In the genomic region with DNA sequence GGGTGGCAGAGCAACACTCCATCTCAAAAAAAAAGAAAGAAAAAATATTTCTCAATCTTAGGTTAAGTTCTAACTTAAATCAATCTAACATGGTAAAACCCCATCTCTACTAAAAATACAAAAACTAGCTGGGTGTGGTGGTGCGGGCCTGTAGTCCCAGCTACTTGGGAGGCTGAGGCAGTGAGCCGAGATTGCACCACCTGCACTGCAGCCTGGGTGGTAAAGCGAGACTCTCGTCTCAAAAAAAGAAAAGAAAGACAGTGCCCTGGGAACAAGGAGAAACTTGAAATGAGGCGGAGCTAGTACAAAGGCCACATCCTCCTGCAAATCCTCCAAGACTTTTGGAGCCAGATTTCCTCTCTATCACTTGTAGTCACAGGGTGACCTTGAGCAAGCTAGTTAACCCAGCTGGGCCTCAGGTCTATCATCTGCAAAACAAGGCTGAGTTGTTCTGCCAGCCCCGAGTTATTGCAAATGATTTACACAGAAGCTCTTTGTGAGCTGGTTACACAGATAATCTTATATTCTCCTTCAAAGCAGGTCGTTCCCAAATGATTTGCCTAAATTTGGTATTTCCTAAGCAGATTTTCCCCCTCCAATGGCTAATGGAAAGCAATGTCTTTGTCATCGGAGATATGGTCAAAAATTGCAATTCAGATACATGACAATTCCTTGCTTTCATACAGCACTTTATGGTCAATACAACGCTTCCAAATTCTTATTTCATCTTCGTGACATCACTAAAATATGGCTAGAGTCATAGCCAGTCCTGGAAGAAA, we compare ENCODE assay signal across 14 cellular contexts. TPM values are rescaled to one million over a fixed set of nuclear protein-coding genes. Genes with fewer than 3 reads are reported as not detected.
A peak's percentile ranks its signal among the peaks of the same experiment; 100 is the strongest.
DNase-seq lines count a peak whose midpoint lies in the region; ATAC-seq and TF ChIP-seq lines count a peak whose summit lies in the region.
"Had no signal": no experiment of that assay in that cellular context is flagged by ENCODE, and none has a peak within 500 bp of the region (broad histone marks: within the 10 kb centered on the region; RNA-seq: fewer than 3 reads in every experiment).

No MANE protein-coding gene starts in this region.

- H3K27ac Mint-ChIP-seq in CD4-positive, alpha-beta memory T cell: peak overlapping the region; percentile 1 to 87 (median 8)
- peak overlapping the region in 2 of 3 donors; percentile 39 to 46 for H3K27ac Mint-ChIP-seq in IgD-negative memory B cell
- H3K27ac Mint-ChIP-seq in naive thymus-derived CD8-positive, alpha-beta T cell: peak overlapping the region in 6 of 10 donors; percentile 24 to 63 (median 38)

- POLR2A ChIA-PET in CD4-positive, alpha-beta memory T cell (lab: Charles Lee; ENCODE audit: partially characterized antibody): interaction anchor here (2.3 kb wide), 1 partner anchor 24 kb away, joined by 13 read pairs; no protein-coding TSS in a partner anchor
- POLR2A ChIA-PET in naive thymus-derived CD8-positive, alpha-beta T cell (lab: Charles Lee): interaction anchor here (0.6 to 1.2 kb wide), 4 partner anchors 14 to 295 kb away, joined by 3 read pairs; partner anchors contain the start of gene GALR3

- peaks cover 12% of the 10 kb centered on the region for H3K4me1 ChIP-seq in CD4-positive, alpha-beta memory T cell (ENCODE audit: insufficient read depth, low read length)
- H3K4me1 ChIP-seq in adrenal gland (replicated peaks in 1 of 2): peaks cover 0 to 24% of the 10 kb centered on the region in 2 donors

- no peak for TF ChIP-seq CTCF in adrenal gland (IDR thresholded peaks at IDR 0.05)

- H3K27ac ChIP-seq in CD4-positive, alpha-beta memory T cell (ENCODE audit: low read depth, low read length): no peak overlapping the region
- H3K27ac ChIP-seq in adrenal gland: peak overlapping the region in 4 of 5 donors; percentile 12 to 91 (median 50)

- CTCF ChIA-PET in CD4-positive, alpha-beta memory T cell (lab: Charles Lee; ENCODE audit: partially characterized antibody): interaction anchor here (1.7 kb wide), 1 partner anchor 24 kb away, joined by 9 read pairs; no protein-coding TSS in a partner anchor

- no peak for DNase-seq in CD4-positive, alpha-beta memory T cell
- peak in 6 of 7 donors; percentile 38 to 66 (median 52) for DNase-seq in adrenal gland
- no peak for DNase-seq in naive thymus-derived CD8-positive, alpha-beta T cell
- DNase-seq in NCI-H510A (lab: John Stamatoyannopoulos, UW): no peak
- no peak for DNase-seq in SKM-1 treated with dmso at 0.1 percent for 144 hours (lab: John Stamatoyannopoulos, UW; ENCODE audit: unreplicated experiment)
- no peak for DNase-seq in HuH-7.5 (ENCODE audit: low spot score)
- DNase-seq: activated CD4-positive, alpha-beta T cell treated with anti-CD3 and anti-CD28 coated beads for 4 hours; NCI-H1417 treated with DMSO at 0.1 percent for 48 hours; OCI-M1; spleen; stomach had no signal

- TF ChIP-seq POLR2A in adrenal gland (IDR thresholded peaks at IDR 0.05): peak in 1 of 2 donors; percentile 54

- intact Hi-C loops in CD4-positive, alpha-beta memory T cell (cut with micrococcal nuclease): loop anchor here (5.0 to 10.0 kb wide), 2 partner anchors 35 to 207 kb away; partner anchors contain the start of genes GCAT and SH3BP1
- intact Hi-C loops in adrenal gland (cut with DNase I): no loop called here

- no peak for ATAC-seq in naive thymus-derived CD8-positive, alpha-beta T cell
- no peak for ATAC-seq in HG03442 (IDR thresholded peaks at IDR 0.05; ENCODE audit: unreplicated experiment)
- ATAC-seq: gastroesophageal sphincter had no signal

- peaks cover 8 to 16% of the 10 kb centered on the region in 2 donors for H3K36me3 Mint-ChIP-seq in CD4-positive, alpha-beta memory T cell
- peaks cover 4% of the 10 kb centered on the region for H3K36me3 Mint-ChIP-seq in IgD-negative memory B cell
- H3K36me3 Mint-ChIP-seq in naive thymus-derived CD8-positive, alpha-beta T cell: peaks cover 0 to 27% (median under 1%) of the 10 kb centered on the region in 3 donors

- no peak overlapping the region for H3K4me3 ChIP-seq in CD4-positive, alpha-beta memory T cell (ENCODE audit: low read length in 2 of 2)
- no peak overlapping the region for H3K4me3 ChIP-seq in adrenal gland

- no peaks in the 10 kb centered on the region for H3K27me3 ChIP-seq in CD4-positive, alpha-beta memory T cell (ENCODE audit: insufficient read depth, low read length)
- H3K27me3 ChIP-seq in adrenal gland: no peaks in the 10 kb centered on the region
- H3K27me3 ChIP-seq: gastroesophageal sphincter, spleen, stomach had no signal

- no peaks in the 10 kb centered on the region for H3K27me3 Mint-ChIP-seq in CD4-positive, alpha-beta memory T cell
- no peaks in the 10 kb centered on the region for H3K27me3 Mint-ChIP-seq in IgD-negative memory B cell
- no peaks in the 10 kb centered on the region for H3K27me3 Mint-ChIP-seq in naive thymus-derived CD8-positive, alpha-beta T cell

- H3K4me1 Mint-ChIP-seq in CD4-positive, alpha-beta memory T cell: peaks cover 10 to 24% (median 14%) of the 10 kb centered on the region in 4 donors
- H3K4me1 Mint-ChIP-seq in IgD-negative memory B cell: peaks cover 7 to 11% (median 8%) of the 10 kb centered on the region in 3 donors
- peaks cover 7 to 22% (median 20%) of the 10 kb centered on the region in 4 donors for H3K4me1 Mint-ChIP-seq in naive thymus-derived CD8-positive, alpha-beta T cell

- no peaks in the 10 kb centered on the region for H3K9me3 Mint-ChIP-seq in CD4-positive, alpha-beta memory T cell
- H3K9me3 Mint-ChIP-seq in IgD-negative memory B cell: no peaks in the 10 kb centered on the region
- peaks cover 0 to 2% (median 0%) of the 10 kb centered on the region in 9 donors for H3K9me3 Mint-ChIP-seq in naive thymus-derived CD8-positive, alpha-beta T cell

- peaks cover 15% of the 10 kb centered on the region for H3K36me3 ChIP-seq in CD4-positive, alpha-beta memory T cell (ENCODE audit: insufficient read depth, low read length)
- H3K36me3 ChIP-seq in adrenal gland (replicated peaks in 1 of 2): peaks cover 0 to 29% of the 10 kb centered on the region in 2 donors

- WGBS in adrenal gland, 4 donors: 36 to 54% (median 43%) methylated on average over 10 of the region's 10 CpGs

- H3K4me3 Mint-ChIP-seq in CD4-positive, alpha-beta memory T cell: peak overlapping the region in 7 of 8 donors; percentile 5 to 76 (median 71)
- peak overlapping the region in 3 of 4 donors; percentile 57 to 91 (median 87) for H3K4me3 Mint-ChIP-seq in IgD-negative memory B cell
- H3K4me3 Mint-ChIP-seq in naive thymus-derived CD8-positive, alpha-beta T cell: peak overlapping the region; percentile 56 to 83 (median 65)

- H3K9me3 ChIP-seq in CD4-positive, alpha-beta memory T cell (ENCODE audit: control insufficient read depth in 1 of 2, low read length in 2 of 2): no peaks in the 10 kb centered on the region
- H3K9me3 ChIP-seq in adrenal gland (replicated peaks in 1 of 3): no peaks in the 10 kb centered on the region
- H3K9me3 ChIP-seq: gastroesophageal sphincter, spleen, stomach had no signal

RNA-seq across cellular contexts. Expression of gene ANKRD54, which starts 1.9 kb away (rescaled TPM):
- 10 to 100 TPM; 21.6 to 22.7 TPM for total RNA-seq in CD4-positive, alpha-beta memory T cell
- 10 to 100 TPM; 11.0 to 13.4 TPM for polyA plus RNA-seq in CD4-positive, alpha-beta memory T cell
- 11.3 TPM for polyA plus RNA-seq in IgD-negative memory B cell
- 100 to 1,000 TPM in 1 of 8 donors, 10 to 100 TPM in 7; 24.0 to 114 (median 42.2) TPM for total RNA-seq in adrenal gland
- polyA plus RNA-seq in adrenal gland: 10 to 100 TPM; 32.9 to 44.1 (median 40.6) TPM
- total RNA-seq in naive thymus-derived CD8-positive, alpha-beta T cell: 10 to 100 TPM; 19.8 to 21.2 TPM
- 10 to 100 TPM in 2 of 3 donors, 1 to 10 TPM in 1; 8.2 to 16.1 (median 13.9) TPM for polyA plus RNA-seq in naive thymus-derived CD8-positive, alpha-beta T cell

RNA-seq across cellular contexts. Expression of gene EIF3L, which starts 7.0 kb away (rescaled TPM):
- total RNA-seq in CD4-positive, alpha-beta memory T cell: 100 to 1,000 TPM; 550 to 571 TPM
- polyA plus RNA-seq in CD4-positive, alpha-beta memory T cell: 100 to 1,000 TPM; 226 to 364 TPM
- polyA plus RNA-seq in IgD-negative memory B cell (344 TPM), adrenal gland (100 to 1,000 TPM; 210 to 425 (median 291) TPM)
- total RNA-seq in adrenal gland: 100 to 1,000 TPM; 188 to 474 (median 396) TPM
- 100 to 1,000 TPM; 509 to 544 TPM for total RNA-seq in naive thymus-derived CD8-positive, alpha-beta T cell
- polyA plus RNA-seq in naive thymus-derived CD8-positive, alpha-beta T cell: 100 to 1,000 TPM; 310 to 395 (median 322) TPM

RNA-seq across cellular contexts. Expression of gene GALR3, which starts 19.0 kb away (rescaled TPM):
- not detected for total RNA-seq in CD4-positive, alpha-beta memory T cell
- polyA plus RNA-seq in CD4-positive, alpha-beta memory T cell: not detected
- not detected for polyA plus RNA-seq in IgD-negative memory B cell
- total RNA-seq in adrenal gland: under 1 TPM in 1 of 8 donors, not detected in 7; 0.19 TPM
- not detected for polyA plus RNA-seq in adrenal gland
- total RNA-seq in naive thymus-derived CD8-positive, alpha-beta T cell: not detected
- not detected for polyA plus RNA-seq in naive thymus-derived CD8-positive, alpha-beta T cell
- total RNA-seq: gastroesophageal sphincter, spleen, stomach had no signal
- polyA plus RNA-seq: spleen, stomach had no signal

RNA-seq across cellular contexts. Expression of gene GCAT, which starts 34.5 kb away (rescaled TPM):
- total RNA-seq in CD4-positive, alpha-beta memory T cell: 1 to 10 TPM; 3.4 to 4.4 TPM
- polyA plus RNA-seq in CD4-positive, alpha-beta memory T cell: 1 to 10 TPM; 2.9 to 6.8 TPM
- 0.51 TPM for polyA plus RNA-seq in IgD-negative memory B cell
- total RNA-seq in adrenal gland: 10 to 100 TPM; 20.5 to 87.9 (median 30.4) TPM
- 10 to 100 TPM; 18.2 to 37.2 (median 37.1) TPM for polyA plus RNA-seq in adrenal gland
- total RNA-seq in naive thymus-derived CD8-positive, alpha-beta T cell: 1 to 10 TPM; 1.8 to 2.3 TPM
- polyA plus RNA-seq in naive thymus-derived CD8-positive, alpha-beta T cell: 1 to 10 TPM; 4.0 to 7.6 (median 7.1) TPM

Comparison
In these comparisons a context has a peak if more than half of its experiments do, and no peak if none do; other contexts are left out.
1. DNase-seq: peak in adrenal gland (6 of 7); none in CD4-positive, alpha-beta memory T cell (0 of 5), naive thymus-derived CD8-positive, alpha-beta T cell (0 of 10), NCI-H510A (single experiment), SKM-1 treated with dmso at 0.1 percent for 144 hours (single experiment) and HuH-7.5 (single experiment).
2. Peak in every context shown above with its lines, with median percentiles within 50 percentile points of each other: H3K27ac Mint-ChIP-seq and H3K4me3 Mint-ChIP-seq.